Comparison of ENCODE assay signal across 1 cellular context in the genomic region with DNA sequence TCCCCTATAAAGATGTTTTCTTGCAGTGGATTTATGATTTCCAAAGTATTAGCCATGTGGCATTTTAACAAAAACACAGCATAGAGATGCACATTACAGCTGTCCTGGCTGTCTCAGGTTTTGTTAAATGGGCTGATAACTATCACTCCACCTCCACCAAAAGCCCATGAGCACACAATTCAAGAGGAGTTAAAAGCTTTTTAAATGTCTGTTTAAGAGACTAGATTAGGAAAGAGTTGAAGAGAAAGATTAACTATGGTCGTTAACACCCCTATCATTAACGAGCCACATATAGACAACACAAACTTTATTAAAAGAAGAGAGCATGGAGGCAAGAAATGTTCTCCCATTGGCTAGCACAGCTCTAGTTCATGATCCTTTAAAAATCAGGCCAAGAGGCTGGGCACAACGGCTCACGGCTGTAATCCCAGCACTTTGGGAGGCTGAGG.
TF ChIP-seq lines count a peak whose summit lies in the region.

No MANE protein-coding gene starts in this region.

TF ChIP-seq in HEK293, 187 proteins besides CTCF, POLR2A, EP300 and RAD21 (continued from another document and continues in another):
- TF ChIP-seq ZNF148 (tag by site-specific recombination; IDR thresholded peaks at IDR 0.05; ENCODE audit: borderline replicate concordance), result no peak
- TF ChIP-seq WT1 (tag by site-specific recombination; IDR thresholded peaks at IDR 0.05), result peak; percentile 89
- peak; percentile 68; the same call in 1 of the 2 replicates for TF ChIP-seq SCRT1 (tag by site-specific recombination; IDR thresholded peaks at IDR 0.05; ENCODE audit: borderline replicate concordance)
- TF ChIP-seq FEZF1 (tag by site-specific recombination; IDR thresholded peaks at IDR 0.05), result peak; percentile 85
- TF ChIP-seq PRDM6 (tag by site-specific recombination; IDR thresholded peaks at IDR 0.05), result peak; percentile 95
- TF ChIP-seq ZNF169 (tag by site-specific recombination; IDR thresholded peaks at IDR 0.05), result no peak
- TF ChIP-seq ZNF114 (tag by site-specific recombination; IDR thresholded peaks at IDR 0.05), result no peak
- TF ChIP-seq, protein P1, sequence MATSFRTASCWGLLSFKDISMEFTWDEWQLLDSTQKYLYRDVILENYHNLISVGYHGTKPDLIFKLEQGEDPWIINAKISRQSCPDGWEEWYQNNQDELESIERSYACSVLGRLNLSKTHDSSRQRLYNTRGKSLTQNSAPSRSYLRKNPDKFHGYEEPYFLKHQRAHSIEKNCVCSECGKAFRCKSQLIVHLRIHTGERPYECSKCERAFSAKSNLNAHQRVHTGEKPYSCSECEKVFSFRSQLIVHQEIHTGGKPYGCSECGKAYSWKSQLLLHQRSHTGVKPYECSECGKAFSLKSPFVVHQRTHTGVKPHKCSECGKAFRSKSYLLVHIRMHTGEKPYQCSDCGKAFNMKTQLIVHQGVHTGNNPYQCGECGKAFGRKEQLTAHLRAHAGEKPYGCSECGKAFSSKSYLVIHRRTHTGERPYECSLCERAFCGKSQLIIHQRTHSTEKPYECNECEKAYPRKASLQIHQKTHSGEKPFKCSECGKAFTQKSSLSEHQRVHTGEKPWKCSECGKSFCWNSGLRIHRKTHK (tag by site-specific recombination; IDR thresholded peaks at IDR 0.05), result no peak
- TF ChIP-seq TRIM28 (IDR thresholded peaks at IDR 0.05; ENCODE audit: borderline replicate concordance, low read length), result no peak
- TF ChIP-seq IKZF3 (tag by site-specific recombination; IDR thresholded peaks at IDR 0.05), result peak; percentile 77; the same call in 1 of the 2 replicates
- TF ChIP-seq GLIS1 (tag by site-specific recombination; IDR thresholded peaks at IDR 0.05), result no peak
- TF ChIP-seq ZNF350 (tag by site-specific recombination; IDR thresholded peaks at IDR 0.05), result no peak
- TF ChIP-seq HOXC10 (CRISPR knock-in tag; IDR thresholded peaks at IDR 0.05), result no peak
- TF ChIP-seq, protein P2, sequence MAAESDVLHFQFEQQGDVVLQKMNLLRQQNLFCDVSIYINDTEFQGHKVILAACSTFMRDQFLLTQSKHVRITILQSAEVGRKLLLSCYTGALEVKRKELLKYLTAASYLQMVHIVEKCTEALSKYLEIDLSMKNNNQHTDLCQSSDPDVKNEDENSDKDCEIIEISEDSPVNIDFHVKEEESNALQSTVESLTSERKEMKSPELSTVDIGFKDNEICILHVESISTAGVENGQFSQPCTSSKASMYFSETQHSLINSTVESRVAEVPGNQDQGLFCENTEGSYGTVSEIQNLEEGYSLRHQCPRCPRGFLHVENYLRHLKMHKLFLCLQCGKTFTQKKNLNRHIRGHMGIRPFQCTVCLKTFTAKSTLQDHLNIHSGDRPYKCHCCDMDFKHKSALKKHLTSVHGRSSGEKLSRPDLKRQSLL (tag by site-specific recombination; IDR thresholded peaks at IDR 0.05), result peak; percentile 80
- TF ChIP-seq ZNF184 (tag by site-specific recombination; IDR thresholded peaks at IDR 0.05), result no peak
- TF ChIP-seq, protein P3, sequence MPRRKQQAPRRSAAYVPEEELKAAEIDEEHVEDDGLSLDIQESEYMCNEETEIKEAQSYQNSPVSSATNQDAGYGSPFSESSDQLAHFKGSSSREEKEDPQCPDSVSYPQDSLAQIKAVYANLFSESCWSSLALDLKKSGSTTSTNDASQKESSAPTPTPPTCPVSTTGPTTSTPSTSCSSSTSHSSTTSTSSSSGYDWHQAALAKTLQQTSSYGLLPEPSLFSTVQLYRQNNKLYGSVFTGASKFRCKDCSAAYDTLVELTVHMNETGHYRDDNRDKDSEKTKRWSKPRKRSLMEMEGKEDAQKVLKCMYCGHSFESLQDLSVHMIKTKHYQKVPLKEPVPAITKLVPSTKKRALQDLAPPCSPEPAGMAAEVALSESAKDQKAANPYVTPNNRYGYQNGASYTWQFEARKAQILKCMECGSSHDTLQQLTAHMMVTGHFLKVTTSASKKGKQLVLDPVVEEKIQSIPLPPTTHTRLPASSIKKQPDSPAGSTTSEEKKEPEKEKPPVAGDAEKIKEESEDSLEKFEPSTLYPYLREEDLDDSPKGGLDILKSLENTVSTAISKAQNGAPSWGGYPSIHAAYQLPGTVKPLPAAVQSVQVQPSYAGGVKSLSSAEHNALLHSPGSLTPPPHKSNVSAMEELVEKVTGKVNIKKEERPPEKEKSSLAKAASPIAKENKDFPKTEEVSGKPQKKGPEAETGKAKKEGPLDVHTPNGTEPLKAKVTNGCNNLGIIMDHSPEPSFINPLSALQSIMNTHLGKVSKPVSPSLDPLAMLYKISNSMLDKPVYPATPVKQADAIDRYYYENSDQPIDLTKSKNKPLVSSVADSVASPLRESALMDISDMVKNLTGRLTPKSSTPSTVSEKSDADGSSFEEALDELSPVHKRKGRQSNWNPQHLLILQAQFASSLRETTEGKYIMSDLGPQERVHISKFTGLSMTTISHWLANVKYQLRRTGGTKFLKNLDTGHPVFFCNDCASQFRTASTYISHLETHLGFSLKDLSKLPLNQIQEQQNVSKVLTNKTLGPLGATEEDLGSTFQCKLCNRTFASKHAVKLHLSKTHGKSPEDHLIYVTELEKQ (tag by site-specific recombination; IDR thresholded peaks at IDR 0.05; ENCODE audit: borderline replicate concordance), result peak; percentile 63; the same call in 1 of the 2 replicates
- TF ChIP-seq ZBTB8A (tag by site-specific recombination; IDR thresholded peaks at IDR 0.05), result 0 out of 2 replicates have a peak, but pooled peaks have one; percentile 37
- TF ChIP-seq ZFP37 (tag by site-specific recombination; IDR thresholded peaks at IDR 0.05), result no peak
- no peak for TF ChIP-seq ZSCAN18 (tag by site-specific recombination; IDR thresholded peaks at IDR 0.05)
- TF ChIP-seq ZNF133 (tag by site-specific recombination; IDR thresholded peaks at IDR 0.05), result no peak
- no peak for TF ChIP-seq ZFHX2 (tag by site-specific recombination; conservative IDR thresholded peaks at IDR 0.05)
- no peak for TF ChIP-seq ZNF37A (tag by site-specific recombination; IDR thresholded peaks at IDR 0.05)
- no peak for TF ChIP-seq ZNF175 (tag by site-specific recombination; IDR thresholded peaks at IDR 0.05)
- no peak for TF ChIP-seq ZFP3 (tag by site-specific recombination; IDR thresholded peaks at IDR 0.05; ENCODE audit: low read depth)
- no peak for TF ChIP-seq ZNF362 (tag by site-specific recombination; IDR thresholded peaks at IDR 0.05)
- no peak for TF ChIP-seq ZNF610 (tag by site-specific recombination; IDR thresholded peaks at IDR 0.05; ENCODE audit: borderline replicate concordance)
- TF ChIP-seq, protein P4, sequence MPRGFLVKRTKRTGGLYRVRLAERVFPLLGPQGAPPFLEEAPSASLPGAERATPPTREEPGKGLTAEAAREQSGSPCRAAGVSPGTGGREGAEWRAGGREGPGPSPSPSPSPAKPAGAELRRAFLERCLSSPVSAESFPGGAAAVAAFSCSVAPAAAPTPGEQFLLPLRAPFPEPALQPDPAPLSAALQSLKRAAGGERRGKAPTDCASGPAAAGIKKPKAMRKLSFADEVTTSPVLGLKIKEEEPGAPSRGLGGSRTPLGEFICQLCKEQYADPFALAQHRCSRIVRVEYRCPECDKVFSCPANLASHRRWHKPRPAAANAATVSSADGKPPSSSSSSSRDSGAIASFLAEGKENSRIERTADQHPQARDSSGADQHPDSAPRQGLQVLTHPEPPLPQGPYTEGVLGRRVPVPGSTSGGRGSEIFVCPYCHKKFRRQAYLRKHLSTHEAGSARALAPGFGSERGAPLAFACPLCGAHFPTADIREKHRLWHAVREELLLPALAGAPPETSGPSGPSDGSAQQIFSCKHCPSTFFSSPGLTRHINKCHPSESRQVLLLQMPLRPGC (tag by site-specific recombination; IDR thresholded peaks at IDR 0.05), result peak; percentile 54; the same call in 1 of the 2 replicates
- no peak for TF ChIP-seq ZNF785 (tag by site-specific recombination; IDR thresholded peaks at IDR 0.05)
- TF ChIP-seq ZBTB20 (tag by site-specific recombination; IDR thresholded peaks at IDR 0.05), result no peak
- TF ChIP-seq ZNF274 (IDR thresholded peaks at IDR 0.05; ENCODE audit: low read length), result no peak
- TF ChIP-seq ZNF274 (tag by site-specific recombination; IDR thresholded peaks at IDR 0.05; ENCODE audit: borderline replicate concordance), result no peak
- TF ChIP-seq KLF10 (tag by site-specific recombination; IDR thresholded peaks at IDR 0.05), result peak; percentile 58; the same call in 1 of the 2 replicates
- TF ChIP-seq, protein P5, sequence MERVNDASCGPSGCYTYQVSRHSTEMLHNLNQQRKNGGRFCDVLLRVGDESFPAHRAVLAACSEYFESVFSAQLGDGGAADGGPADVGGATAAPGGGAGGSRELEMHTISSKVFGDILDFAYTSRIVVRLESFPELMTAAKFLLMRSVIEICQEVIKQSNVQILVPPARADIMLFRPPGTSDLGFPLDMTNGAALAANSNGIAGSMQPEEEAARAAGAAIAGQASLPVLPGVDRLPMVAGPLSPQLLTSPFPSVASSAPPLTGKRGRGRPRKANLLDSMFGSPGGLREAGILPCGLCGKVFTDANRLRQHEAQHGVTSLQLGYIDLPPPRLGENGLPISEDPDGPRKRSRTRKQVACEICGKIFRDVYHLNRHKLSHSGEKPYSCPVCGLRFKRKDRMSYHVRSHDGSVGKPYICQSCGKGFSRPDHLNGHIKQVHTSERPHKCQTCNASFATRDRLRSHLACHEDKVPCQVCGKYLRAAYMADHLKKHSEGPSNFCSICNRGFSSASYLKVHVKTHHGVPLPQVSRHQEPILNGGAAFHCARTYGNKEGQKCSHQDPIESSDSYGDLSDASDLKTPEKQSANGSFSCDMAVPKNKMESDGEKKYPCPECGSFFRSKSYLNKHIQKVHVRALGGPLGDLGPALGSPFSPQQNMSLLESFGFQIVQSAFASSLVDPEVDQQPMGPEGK (tag by site-specific recombination; IDR thresholded peaks at IDR 0.05), result no peak
- TF ChIP-seq OVOL3 (tag by site-specific recombination; IDR thresholded peaks at IDR 0.05), result peak; percentile 82; the same call in 1 of the 2 replicates
- TF ChIP-seq ZNF404 (tag by site-specific recombination; IDR thresholded peaks at IDR 0.05), result no peak
- no peak for TF ChIP-seq ZNF155 (tag by site-specific recombination; IDR thresholded peaks at IDR 0.05)
- peak; percentile 59 for TF ChIP-seq TCF7L2 (IDR thresholded peaks at IDR 0.05; ENCODE audit: borderline replicate concordance, low read depth, low read length)
- no peak for TF ChIP-seq ZNF2 (tag by site-specific recombination; IDR thresholded peaks at IDR 0.05)
- no peak for TF ChIP-seq ZNF138 (tag by site-specific recombination; IDR thresholded peaks at IDR 0.05; ENCODE audit: borderline replicate concordance)
- TF ChIP-seq ZNF433 (tag by site-specific recombination; IDR thresholded peaks at IDR 0.05; ENCODE audit: low read depth), result no peak
- TF ChIP-seq KLF7 (tag by site-specific recombination; IDR thresholded peaks at IDR 0.05; ENCODE audit: borderline replicate concordance), result no peak
- TF ChIP-seq, protein P6, sequence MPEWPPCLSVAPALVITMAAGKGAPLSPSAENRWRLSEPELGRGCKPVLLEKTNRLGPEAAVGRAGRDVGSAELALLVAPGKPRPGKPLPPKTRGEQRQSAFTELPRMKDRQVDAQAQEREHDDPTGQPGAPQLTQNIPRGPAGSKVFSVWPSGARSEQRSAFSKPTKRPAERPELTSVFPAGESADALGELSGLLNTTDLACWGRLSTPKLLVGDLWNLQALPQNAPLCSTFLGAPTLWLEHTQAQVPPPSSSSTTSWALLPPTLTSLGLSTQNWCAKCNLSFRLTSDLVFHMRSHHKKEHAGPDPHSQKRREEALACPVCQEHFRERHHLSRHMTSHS (tag by site-specific recombination; IDR thresholded peaks at IDR 0.05), result no peak
- no peak for TF ChIP-seq EGR2 (tag by site-specific recombination; IDR thresholded peaks at IDR 0.05; ENCODE audit: low read depth)
- TF ChIP-seq ZSCAN23 (tag by site-specific recombination; IDR thresholded peaks at IDR 0.05), result no peak
